ENCODE assay signal across 26 cellular contexts in the genomic region with DNA sequence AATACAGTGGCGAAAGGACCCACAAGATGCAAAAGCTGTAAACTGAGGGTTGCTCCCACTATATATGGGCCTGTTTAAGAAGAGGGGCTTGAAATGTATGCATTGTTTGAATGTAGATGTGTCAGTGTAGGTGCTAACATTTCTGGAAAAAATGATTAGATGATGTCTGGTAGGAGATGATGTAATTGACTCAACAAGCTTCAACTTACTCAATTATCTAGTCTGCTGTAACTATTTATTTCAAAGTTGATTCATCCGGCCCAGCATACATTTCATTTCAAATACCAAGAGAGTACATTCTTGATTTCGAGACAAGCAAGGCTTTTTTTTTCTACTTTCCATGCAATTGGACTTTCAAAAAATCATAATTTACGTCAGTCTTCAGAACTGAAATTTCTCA. TPM values are rescaled to one million over a fixed set of nuclear protein-coding genes. Genes with fewer than 3 reads are reported as not detected.
"Had no signal": no experiment of that assay in that cellular context is flagged by ENCODE, and none has a peak within 500 bp of the region (broad histone marks: within the 10 kb centered on the region; RNA-seq: fewer than 3 reads in every experiment).

No MANE protein-coding gene starts in this region.

- H3K27me3 Mint-ChIP-seq: activated naive CD4-positive, alpha-beta T cell treated with anti-CD3 and anti-CD28 coated beads, Interleukin-2, amount 50 U/mL, for 24 hours; T-cell had no signal

- H3K27ac ChIP-seq: body of pancreas, epithelial cell of prostate, foreskin keratinocyte, hepatocyte, lower lobe of right lung, spleen, tibial nerve had no signal

- H3K4me3 Mint-ChIP-seq: activated naive CD4-positive, alpha-beta T cell treated with anti-CD3 and anti-CD28 coated beads, Interleukin-2, amount 50 U/mL, for 24 hours; endodermal cell; nephron progenitor cell; T-cell had no signal

- H3K36me3 ChIP-seq: lower lobe of right lung, spleen, tibial nerve had no signal

- ATAC-seq: body of pancreas, foreskin keratinocyte, left colon, lower lobe of right lung had no signal

- H3K9me3 Mint-ChIP-seq: activated naive CD4-positive, alpha-beta T cell treated with anti-CD3 and anti-CD28 coated beads, Interleukin-2, amount 50 U/mL, for 24 hours; endodermal cell; nephron progenitor cell had no signal

- H3K9me3 ChIP-seq: body of pancreas, lower lobe of right lung, SK-N-SH, tibial nerve had no signal

- H3K4me1 ChIP-seq: body of pancreas, foreskin keratinocyte had no signal

- H3K36me3 Mint-ChIP-seq: activated naive CD4-positive, alpha-beta T cell treated with anti-CD3 and anti-CD28 coated beads, Interleukin-2, amount 50 U/mL, for 24 hours; T-cell had no signal

- H3K9ac ChIP-seq: SK-N-SH had no signal

- H3K27me3 ChIP-seq: body of pancreas, hepatocyte, spleen, tibial nerve had no signal

- H3K4me1 Mint-ChIP-seq: activated naive CD4-positive, alpha-beta T cell treated with anti-CD3 and anti-CD28 coated beads, Interleukin-2, amount 50 U/mL, for 24 hours; T-cell had no signal

- FAIRE-seq: urothelium cell line had no signal

- DNase-seq: activated CD4-positive, alpha-beta T cell treated with anti-CD3 and anti-CD28 coated beads, Interleukin-2, amount 50 U/mL, for 1 hour; activated CD4-positive, CD25-positive, alpha-beta regulatory T cell; activated effector memory CD4-positive, alpha-beta T cell treated with anti-CD3 and anti-CD28 coated beads, Interleukin-2, amount 50 U/mL, for 16 hours; activated T-cell treated with anti-CD3 and anti-CD28 coated beads, Interleukin-2, amount 50 U/mL, for 1 hour; amygdala; body of pancreas; endodermal cell; foreskin keratinocyte; left colon; lower lobe of right lung; nephron progenitor cell; occipital lobe; posterior cingulate gyrus; SK-N-SH; spleen; T-cell had no signal

- H3K27ac Mint-ChIP-seq: activated naive CD4-positive, alpha-beta T cell treated with anti-CD3 and anti-CD28 coated beads, Interleukin-2, amount 50 U/mL, for 24 hours; endodermal cell; nephron progenitor cell; T-cell had no signal

- H3K4me3 ChIP-seq: body of pancreas, hepatocyte, lower lobe of right lung, spleen, tibial nerve had no signal

RNA-seq across cellular contexts. Expression of a gene that starts 9.3 kb away (rescaled TPM):
- total RNA-seq: dermis microvascular lymphatic vessel endothelial cell, endodermal cell, foreskin keratinocyte, left colon, mesenteric fat pad, occipital lobe, T-cell, tibial nerve had no signal
- polyA plus RNA-seq: foreskin keratinocyte had no signal

RNA-seq across cellular contexts. Expression of a gene that starts 27.2 kb away (rescaled TPM):
- total RNA-seq: body of pancreas, cardiac septum, dermis microvascular lymphatic vessel endothelial cell, endodermal cell, fibroblast of lung, foreskin keratinocyte, hepatocyte, left colon, lower lobe of right lung, mesenteric fat pad, occipital lobe, renal cortical epithelial cell, spleen, T-cell, tibial nerve had no signal
- polyA plus RNA-seq: fibroblast of lung, foreskin keratinocyte, hepatocyte, SK-N-SH, spleen had no signal

RNA-seq across cellular contexts. Expression of a gene that starts 47.0 kb away (rescaled TPM):
- total RNA-seq: dermis microvascular lymphatic vessel endothelial cell, endodermal cell, foreskin keratinocyte, hepatocyte, occipital lobe had no signal
- polyA plus RNA-seq: foreskin keratinocyte, hepatocyte had no signal
